In the genomic region with DNA sequence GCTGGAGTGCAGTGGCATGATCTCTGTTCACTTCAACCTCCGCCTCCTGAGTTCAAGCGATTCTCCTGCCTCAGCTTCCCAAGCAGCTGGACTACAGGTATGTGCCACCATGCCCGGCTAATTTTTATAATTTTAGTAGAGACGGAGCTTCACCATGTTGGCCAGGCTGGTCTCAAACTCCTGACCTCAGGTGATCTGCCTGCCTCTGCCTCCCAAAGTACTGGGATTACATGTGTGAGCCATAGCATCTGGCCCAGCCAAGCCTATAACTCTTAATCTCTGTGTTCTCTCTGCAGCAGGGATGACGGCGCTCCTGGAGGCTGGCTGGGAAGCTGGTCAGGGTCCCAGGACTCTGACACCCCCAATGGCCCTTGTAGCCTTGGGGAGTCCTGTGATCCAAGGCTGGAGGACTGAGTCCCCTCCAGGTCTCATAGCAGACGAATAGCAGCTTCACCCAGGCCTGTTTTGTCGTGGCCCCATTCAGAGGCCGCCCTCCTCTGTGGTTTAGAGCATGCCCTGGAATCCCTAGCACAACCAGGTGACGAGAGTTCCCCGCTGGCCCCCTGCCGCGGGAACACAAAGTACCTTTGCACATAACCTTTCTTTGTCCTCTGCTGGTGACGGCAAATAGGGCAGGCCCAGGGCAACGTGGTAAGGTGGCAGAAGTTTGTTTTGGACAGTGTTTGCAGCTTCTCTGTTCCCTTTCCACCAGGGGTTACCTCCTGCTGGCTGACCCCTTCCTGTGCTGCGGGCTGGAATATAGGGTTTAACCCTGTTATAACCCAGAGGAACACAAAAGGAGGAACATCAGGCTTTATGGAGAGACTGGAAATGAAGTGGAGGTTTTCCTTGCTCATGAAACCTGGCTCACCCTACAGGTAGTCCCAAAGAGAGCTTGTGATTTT, we compare ENCODE assay signal across 8 cellular contexts. TPM values are rescaled to one million over a fixed set of nuclear protein-coding genes. Genes with fewer than 3 reads are reported as not detected.
DNase-seq lines count a peak whose midpoint lies in the region; ATAC-seq, FAIRE-seq and TF ChIP-seq lines count a peak whose summit lies in the region.

No MANE protein-coding gene starts in this region.

- 19% methylated on average over 13 of the region's 16 CpGs for WGBS in HepG2 (ENCODE audit: low lambda C conversion rate)

- peak; percentile 67 for TF ChIP-seq CTCF in HepG2 (CRISPR knock-in tag; IDR thresholded peaks at IDR 0.05)
- TF ChIP-seq CTCF in GM10266 (IDR thresholded peaks at IDR 0.05; ENCODE audit: control insufficient read depth, insufficient read depth, low read depth, missing control alignments), result no peak

- no peaks in the 10 kb centered on the region for H4K20me1 ChIP-seq in HepG2 (ENCODE audit: insufficient read depth, low read length)

- DNase-seq in stimulated activated CD4-positive, alpha-beta T cell treated with anti-CD3 and anti-CD28 coated beads, Interleukin-15, amount 100 ng/mL, for 24 hours, result peak; percentile 29
- no peak for DNase-seq in stimulated activated CD4-positive, alpha-beta T cell treated with anti-CD3 and anti-CD28 coated beads, Interleukin-12 subunit alpha, Interleukin-12 subunit beta, amount 100 ng/mL, for 4 hours
- DNase-seq in activated naive CD4-positive, alpha-beta T cell treated with anti-CD3 and anti-CD28 coated beads, Interleukin-2, amount 50 U/mL, for 16 hours, result peak; percentile 49
- DNase-seq in HepG2 (ENCODE audit: low spot score) (peak; percentile 93), GM10266 (ENCODE audit: extremely low spot score) (no peak), HTR-8/SVneo (ENCODE audit: insufficient read length, low spot score) (no peak)

- H3K9ac ChIP-seq in HepG2 (ENCODE audit: insufficient read depth, low read depth, low read length), result peak overlapping the region; percentile 82

- intact Hi-C loops in HepG2 (cut with micrococcal nuclease; ENCODE audit: unreplicated experiment), result loop anchor here (2.0 kb wide), 2 partner anchors 16 to 44 kb away; no protein-coding TSS in a partner anchor

- peak; percentile 32 to 70; a peak in 2 of 4 replicates for TF ChIP-seq EP300 in HepG2 (IDR thresholded peaks at IDR 0.05; ENCODE audit: low read depth in 2 of 2, low read length in 2 of 2)
- TF ChIP-seq EP300 in HepG2 (CRISPR knock-in tag; IDR thresholded peaks at IDR 0.05; ENCODE audit: borderline replicate concordance), result peak; percentile 58; the same call in 1 of the 2 replicates

- peak overlapping the region; percentile 87 for H3K4me2 ChIP-seq in HepG2 (ENCODE audit: low read depth, low read length)

- peak overlapping the region; percentile 91 for H3K27ac ChIP-seq in HepG2 (ENCODE audit: extremely low read length, insufficient read depth, low read length)

- FAIRE-seq in HepG2 (lab: Jason Lieb, UNC), result peak; percentile 89
- FAIRE-seq in HTR-8/SVneo (lab: Jason Lieb, UNC), result no peak

- BruUV-seq in HepG2 (replicated peaks; lab: Mats Ljungman, UMichigan), result TSS peak; percentile 58

- TF ChIP-seq POLR2A in HepG2 (IDR thresholded peaks at IDR 0.05; ENCODE audit: insufficient read depth in 1 of 2, low read depth in 2 of 2, low read length in 2 of 2), result peak; percentile 16 to 69

- POLR2A ChIA-PET in HepG2 (lab: Yijun Ruan, JAX), result interaction anchor here (1.1 to 9.1 kb wide), 15 partner anchors 9 to 56 kb away, joined by 3 to 336 read pairs (median 11); partner anchors contain the start of gene TOB1

- no peaks in the 10 kb centered on the region for H3K79me2 ChIP-seq in HepG2 (ENCODE audit: insufficient read depth, low read length)

- peak overlapping the region; percentile 43 to 64 (median 48) for H3K4me3 ChIP-seq in HepG2 (replicated peaks in 1 of 3; ENCODE audit: insufficient read depth in 1 of 3, low read depth in 2 of 3, low read length in 3 of 3)

- TF ChIP-seq RAD21 in HepG2 (CRISPR knock-in tag; IDR thresholded peaks at IDR 0.05), result peak; percentile 84

- no peaks in the 10 kb centered on the region for H3K9me3 ChIP-seq in HepG2 (ENCODE audit: low read length)

- peaks cover 84% of the 10 kb centered on the region for H3K4me1 ChIP-seq in HepG2 (ENCODE audit: insufficient read depth, low read length)

- ATAC-seq in HepG2 (peak; percentile 81), GM18498 (IDR thresholded peaks at IDR 0.05; ENCODE audit: unreplicated experiment) (no peak), GM18907 (IDR thresholded peaks at IDR 0.05; ENCODE audit: unreplicated experiment) (no peak)

- no peaks in the 10 kb centered on the region for H3K27me3 ChIP-seq in HepG2 (ENCODE audit: control insufficient read depth in 1 of 2, insufficient read depth in 2 of 2, low read length in 2 of 2)

- H2AFZ ChIP-seq in HepG2 (ENCODE audit: low read length), result peak overlapping the region; percentile 18

- in situ Hi-C loops in HepG2 (cut with HindIII; ENCODE audit: extremely low pct_ligation_motif_present, low pct_unique_long_range_greater_than_20kb), result no loop called here

- CTCF ChIA-PET in HepG2 (lab: Yijun Ruan, JAX; ENCODE audit: low intra/inter-chr PET ratio, low total read pairs), result interaction anchor here (1.3 to 1.5 kb wide), 2 partner anchors 45 to 57 kb away, joined by 7 to 10 read pairs; no protein-coding TSS in a partner anchor

- H3K36me3 ChIP-seq in HepG2 (replicated peaks in 1 of 2; ENCODE audit: control insufficient read depth in 1 of 2, insufficient read depth in 2 of 2, low read length in 2 of 2), result no peaks in the 10 kb centered on the region

TF ChIP-seq in HepG2, 621 proteins besides CTCF, POLR2A, EP300 and RAD21 (continues in another document):
- TF ChIP-seq ZNF496 (CRISPR knock-in tag; IDR thresholded peaks at IDR 0.05; ENCODE audit: insufficient replicate concordance), result no peak
- no peak for TF ChIP-seq ZNF333 (CRISPR knock-in tag; IDR thresholded peaks at IDR 0.05; ENCODE audit: borderline replicate concordance)
- no peak for TF ChIP-seq ZNF674 (CRISPR knock-in tag; IDR thresholded peaks at IDR 0.05; ENCODE audit: low read depth)
- TF ChIP-seq EEA1 (CRISPR knock-in tag; IDR thresholded peaks at IDR 0.05; ENCODE audit: borderline replicate concordance), result no peak; the same call in 1 of the 2 replicates
- TF ChIP-seq ZNF879 (CRISPR knock-in tag; IDR thresholded peaks at IDR 0.05), result no peak
- no peak for TF ChIP-seq ZNF10 (CRISPR knock-in tag; IDR thresholded peaks at IDR 0.05; ENCODE audit: borderline replicate concordance, low read depth)
- no peak for TF ChIP-seq NFRKB (IDR thresholded peaks at IDR 0.05)
- TF ChIP-seq HMGXB3 (CRISPR knock-in tag; IDR thresholded peaks at IDR 0.05; ENCODE audit: borderline replicate concordance), result peak; percentile 40; the same call in 1 of the 2 replicates
- no peak for TF ChIP-seq ZNF282 (IDR thresholded peaks at IDR 0.05; ENCODE audit: partially characterized antibody)
- peak; percentile 59 for TF ChIP-seq GATAD1 (CRISPR knock-in tag; IDR thresholded peaks at IDR 0.05)

RNA-seq across cellular contexts. Expression of gene TOB1, which starts 43.0 kb away (rescaled TPM):
- 19.4 and 21.9 TPM in 2 replicates for total RNA-seq in HepG2 (2016; rRNA removed; fragmentation: Illumina TruSeq; extraction: Trizol)
- total RNA-seq in HepG2 (2016; cell fraction: cytosol; rRNA removed; fragmentation: Illumina TruSeq; extraction: Trizol; ENCODE audit: low read depth), result 4.8 and 6.1 TPM in 2 replicates
- total RNA-seq in HepG2 (2016; cell fraction: insoluble cytoplasmic fraction; rRNA removed; fragmentation: Illumina TruSeq; extraction: Trizol), result 15.4 and 18.3 TPM in 2 replicates
- 17.3 and 20.5 TPM in 2 replicates for total RNA-seq in HepG2 (2016; cell fraction: membrane; rRNA removed; fragmentation: Illumina TruSeq; extraction: Trizol)
- 32.5 and 39.5 TPM in 2 replicates for total RNA-seq in HepG2 (2016; cell fraction: nucleus; rRNA removed; fragmentation: Illumina TruSeq; extraction: Trizol)
- 52.5 and 57.7 TPM in 2 replicates for polyA plus RNA-seq in HepG2 (2011; rRNA removed)
- polyA plus RNA-seq in HepG2 (2011; cell fraction: cytosol; rRNA removed), result 34.6 and 53.8 TPM in 2 replicates
- 22.7 and 27.8 TPM in 2 replicates for polyA plus RNA-seq in HepG2 (2011; cell fraction: nucleus; rRNA removed)
- 77.1 and 86.3 TPM in 2 replicates for polyA plus RNA-seq in HepG2 (2012)
- polyA plus RNA-seq in HepG2 (2016; cell fraction: cytosol; fragmentation: Illumina TruSeq; extraction: Trizol; ENCODE audit: low read depth), result 11.4 and 11.5 TPM in 2 replicates
- polyA plus RNA-seq in HepG2 (2016; cell fraction: insoluble cytoplasmic fraction; fragmentation: Illumina TruSeq; extraction: Trizol; ENCODE audit: low read depth), result 38.0 and 41.3 TPM in 2 replicates
- polyA plus RNA-seq in HepG2 (2016; cell fraction: membrane; fragmentation: Illumina TruSeq; extraction: Trizol; ENCODE audit: low read depth), result 23.3 and 26.8 TPM in 2 replicates
- polyA plus RNA-seq in HepG2 (2016; cell fraction: nucleus; fragmentation: Illumina TruSeq; extraction: Trizol; ENCODE audit: insufficient read depth, low read depth), result 96.0 and 102 TPM in 2 replicates
- 82.9 and 106 TPM in 2 replicates for polyA minus RNA-seq in HepG2 (2011; rRNA and poly(A)+ RNA removed; ENCODE audit: low replicate concordance)
- polyA minus RNA-seq in HepG2 (2011; cell fraction: cytosol; rRNA and poly(A)+ RNA removed), result 53.5 and 57.1 TPM in 2 replicates
- 28.7 and 29.6 TPM in 2 replicates for polyA minus RNA-seq in HepG2 (2011; cell fraction: nucleus; rRNA and poly(A)+ RNA removed)

Comparison
In these comparisons a context has a peak if more than half of its experiments do, and no peak if none do; other contexts are left out.
1. DNase-seq: peak in stimulated activated CD4-positive, alpha-beta T cell treated with anti-CD3 and anti-CD28 coated beads, Interleukin-15, amount 100 ng/mL, for 24 hours (single experiment), activated naive CD4-positive, alpha-beta T cell treated with anti-CD3 and anti-CD28 coated beads, Interleukin-2, amount 50 U/mL, for 16 hours (single experiment) and HepG2 (single experiment); none in stimulated activated CD4-positive, alpha-beta T cell treated with anti-CD3 and anti-CD28 coated beads, Interleukin-12 subunit alpha, Interleukin-12 subunit beta, amount 100 ng/mL, for 4 hours (single experiment), GM10266 (single experiment) and HTR-8/SVneo (single experiment).